8 cellular contexts compared by ENCODE assay signal in genomic region chr14:22848391-22849164, GRCh38. TPM values are rescaled to one million over a fixed set of nuclear protein-coding genes. Genes with fewer than 3 reads are reported as not detected.
DNase-seq lines count a peak whose midpoint lies in the region; TF ChIP-seq lines count a peak whose summit lies in the region.

No MANE protein-coding gene starts in this region.

- peaks cover 35 to 38% of the 10 kb centered on the region in 2 experiments for H3K36me3 ChIP-seq in trophoblast cell (ENCODE audit: control insufficient read depth in 1 of 2, insufficient read depth in 2 of 2, low read length in 2 of 2)

- peaks cover 2% of the 10 kb centered on the region for H3K79me2 ChIP-seq in trophoblast cell (ENCODE audit: control insufficient read depth, insufficient read depth, low read length, poor library complexity)

- no peak for TF ChIP-seq CTCF in foreskin fibroblast (IDR thresholded peaks at IDR 0.05; ENCODE audit: low read depth, low read length)

- no peak overlapping the region for H4K12ac ChIP-seq in trophoblast cell (ENCODE audit: low read depth, low read length)

- no peak overlapping the region for H2AK5ac ChIP-seq in trophoblast cell (ENCODE audit: low read length)

- H3K4me3 ChIP-seq in foreskin fibroblast (ENCODE audit: low read depth in 1 of 2, low read length in 2 of 2) (peak overlapping the region in 1 of 2 donors; percentile 27), trophoblast cell (ENCODE audit: low read depth, low read length) (no peak overlapping the region)

- H3K9me3 ChIP-seq in trophoblast cell (ENCODE audit: insufficient read depth, low read depth, low read length) = no peaks in the 10 kb centered on the region

- peak overlapping the region; percentile 19 for H2AFZ ChIP-seq in trophoblast cell (ENCODE audit: insufficient read depth, low read length, poor library complexity)

- H3K23ac ChIP-seq in trophoblast cell (ENCODE audit: low read length) = no peak overlapping the region

- DNase-seq in D341Med (ENCODE audit: low spot score) = peak; percentile 26
- DNase-seq in SK-MEL-5 (ENCODE audit: low read depth, low spot score) = peak; percentile 81
- DNase-seq in foreskin fibroblast = peak; percentile 95 to 98
- DNase-seq in trophoblast cell = no peak
- no peak for DNase-seq in SIG-M5 treated with dmso at 0.1 percent for 504 hours (lab: John Stamatoyannopoulos, UW; ENCODE audit: unreplicated experiment)
- DNase-seq in NCI-H1048 (lab: John Stamatoyannopoulos, UW) = no peak
- no peak for DNase-seq in OCI-M2 (lab: John Stamatoyannopoulos, UW; ENCODE audit: unreplicated experiment)
- no peak for DNase-seq in germinal center (ENCODE audit: low spot score)

- H3K4ac ChIP-seq in trophoblast cell (ENCODE audit: low read depth, low read length) = no peak overlapping the region

- no peak overlapping the region for H3K14ac ChIP-seq in trophoblast cell (ENCODE audit: low read length)

- peak overlapping the region; percentile 4 for H4K8ac ChIP-seq in trophoblast cell (ENCODE audit: low read depth, low read length)

- H3K9ac ChIP-seq in trophoblast cell (ENCODE audit: low read length) = no peak overlapping the region

- no peak overlapping the region for H3K4me2 ChIP-seq in trophoblast cell (ENCODE audit: low read length)

- H3K4me1 ChIP-seq in trophoblast cell (ENCODE audit: control insufficient read depth in 1 of 2, insufficient read depth in 2 of 2, low read length in 2 of 2) = peaks cover 33 to 44% of the 10 kb centered on the region in 2 experiments

- no peak overlapping the region for H2BK5ac ChIP-seq in trophoblast cell (ENCODE audit: low read depth, low read length, poor library complexity)

- peaks cover 11% of the 10 kb centered on the region for H3K79me1 ChIP-seq in trophoblast cell (ENCODE audit: low read length)

- peak overlapping the region; percentile 36 for H3K27ac ChIP-seq in trophoblast cell (ENCODE audit: low read depth, low read length)

- H2BK12ac ChIP-seq in trophoblast cell (ENCODE audit: low read length) = no peak overlapping the region

- no peaks in the 10 kb centered on the region for H3K27me3 ChIP-seq in trophoblast cell (ENCODE audit: insufficient read depth, low read length)

- H3K18ac ChIP-seq in trophoblast cell (ENCODE audit: low read length) = peak overlapping the region; percentile 48

- in situ Hi-C loops in SK-MEL-5 (cut with HindIII; ENCODE audit: low pct_unique_long_range_greater_than_20kb, low sequenced_read_pairs) = no loop called here

- no peak overlapping the region for H2BK120ac ChIP-seq in trophoblast cell (ENCODE audit: insufficient read depth, low read length, poor library complexity)

- no CpG with 5 or more reads among the region's 12 CpGs for WGBS in trophoblast cell (ENCODE audit: extremely low coverage, insufficient coverage, insufficient read length)

- H4K91ac ChIP-seq in trophoblast cell (ENCODE audit: low read depth, low read length) = peak overlapping the region; percentile 6

RNA-seq across cellular contexts. Expression of gene MMP14, which starts 12.2 kb away (rescaled TPM):
- total RNA-seq in SK-MEL-5 (2014; rRNA removed; shearing (Covaris generic)) = 138 and 143 TPM in 2 replicates
- polyA plus RNA-seq in SK-MEL-5 (2015; cell fraction: cytosol; rRNA removed) = 169 and 195 TPM in 2 replicates
- polyA plus RNA-seq in SK-MEL-5 (2015; cell fraction: nucleus; rRNA removed) = 94.0 and 104 TPM in 2 replicates
- 1,258 and 1,302 TPM in 2 replicates for polyA plus RNA-seq in trophoblast cell (2013)

RNA-seq across cellular contexts. Expression of gene MRPL52, which starts 18.9 kb away (rescaled TPM):
- 43.9 and 65.2 TPM in 2 replicates for total RNA-seq in SK-MEL-5 (2014; rRNA removed; shearing (Covaris generic))
- 36.3 and 49.9 TPM in 2 replicates for polyA plus RNA-seq in SK-MEL-5 (2015; cell fraction: cytosol; rRNA removed)
- 31.1 and 39.0 TPM in 2 replicates for polyA plus RNA-seq in SK-MEL-5 (2015; cell fraction: nucleus; rRNA removed)
- polyA plus RNA-seq in trophoblast cell (2013) = 216 and 219 TPM in 2 replicates

RNA-seq across cellular contexts. Expression of gene LRP10, which starts 23.0 kb away (rescaled TPM):
- total RNA-seq in SK-MEL-5 (2014; rRNA removed; shearing (Covaris generic)) = 31.6 and 31.9 TPM in 2 replicates
- polyA plus RNA-seq in SK-MEL-5 (2015; cell fraction: cytosol; rRNA removed) = 94.4 and 118 TPM in 2 replicates
- 14.7 and 15.8 TPM in 2 replicates for polyA plus RNA-seq in SK-MEL-5 (2015; cell fraction: nucleus; rRNA removed)
- polyA plus RNA-seq in trophoblast cell (2013) = 32.8 and 36.9 TPM in 2 replicates

RNA-seq across cellular contexts. Expression of gene SLC7A7, which starts 33.3 kb away (rescaled TPM):
- 0.82 and 1.5 TPM in 2 replicates for total RNA-seq in SK-MEL-5 (2014; rRNA removed; shearing (Covaris generic))
- 1.4 and 3.4 TPM in 2 replicates for polyA plus RNA-seq in SK-MEL-5 (2015; cell fraction: cytosol; rRNA removed)
- polyA plus RNA-seq in SK-MEL-5 (2015; cell fraction: nucleus; rRNA removed) = 0.91 and 1.8 TPM in 2 replicates
- polyA plus RNA-seq in trophoblast cell (2013) = 44.4 and 49.4 TPM in 2 replicates

RNA-seq across cellular contexts. Expression of gene REM2, which starts 34.4 kb away (rescaled TPM):
- total RNA-seq in SK-MEL-5 (2014; rRNA removed; shearing (Covaris generic)) = not detected in 2 replicates
- polyA plus RNA-seq in SK-MEL-5 (2015; cell fraction: cytosol; rRNA removed) = not detected in 2 replicates
- not detected in 2 replicates for polyA plus RNA-seq in SK-MEL-5 (2015; cell fraction: nucleus; rRNA removed)
- polyA plus RNA-seq in trophoblast cell (2013) = 0.72 and 0.82 TPM in 2 replicates

Comparison
In these comparisons a context has a peak if more than half of its experiments do, and no peak if none do; other contexts are left out.
1. DNase-seq: peak in D341Med (single experiment), SK-MEL-5 (single experiment) and foreskin fibroblast (2 of 2); none in trophoblast cell (0 of 2), SIG-M5 treated with dmso at 0.1 percent for 504 hours (single experiment), NCI-H1048 (single experiment), OCI-M2 (single experiment) and germinal center (single experiment).